Comparison of ENCODE assay signal across 1 cellular context in the genomic region with DNA sequence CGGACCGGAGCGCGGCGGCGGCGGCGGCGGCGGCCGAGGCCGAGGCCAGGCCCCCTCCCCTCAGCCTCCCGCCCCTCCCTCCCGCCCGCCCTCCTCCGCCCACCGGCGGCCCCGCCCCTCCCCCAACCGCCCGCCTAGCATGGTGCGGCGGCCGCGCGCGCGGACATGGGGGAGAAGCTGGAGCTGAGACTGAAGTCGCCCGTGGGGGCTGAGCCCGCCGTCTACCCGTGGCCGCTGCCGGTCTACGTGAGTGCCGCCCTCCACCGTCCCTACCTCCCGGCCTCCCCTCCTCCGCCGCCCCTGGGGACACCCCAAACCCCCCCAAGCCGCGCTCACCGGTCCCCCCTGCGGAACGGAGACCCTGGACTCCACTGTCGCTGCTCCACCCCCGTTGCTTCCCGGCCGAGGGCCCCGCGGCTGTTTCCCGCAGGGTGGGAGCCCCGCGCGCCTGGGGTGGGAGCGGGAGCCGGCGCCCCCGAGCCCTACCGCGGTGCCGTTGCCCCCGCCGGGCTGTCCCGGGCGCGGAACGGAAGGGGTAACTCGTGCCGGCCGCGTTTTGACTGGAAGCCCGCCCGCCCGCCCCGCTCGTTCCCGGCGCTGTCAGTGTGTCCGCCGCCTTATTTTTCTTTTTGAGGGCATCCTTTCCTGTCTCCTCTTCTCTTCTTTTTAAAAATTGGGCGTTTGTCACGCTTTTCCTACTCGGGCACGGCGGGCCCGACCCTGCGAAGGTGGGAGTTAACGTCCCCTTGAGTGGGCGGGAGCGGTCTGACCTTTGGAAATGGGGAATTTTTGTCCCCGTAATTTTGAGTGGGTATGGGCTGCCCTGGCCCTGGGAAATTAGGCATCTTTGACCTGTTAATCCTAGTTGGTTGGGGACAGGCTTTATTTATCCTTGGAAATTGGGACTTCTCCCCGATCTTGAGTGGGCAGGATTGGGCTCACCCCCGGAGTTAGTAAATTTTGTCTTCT.
TF ChIP-seq lines count a peak whose summit lies in the region.

No MANE protein-coding gene starts in this region.

TF ChIP-seq in HEK293, 187 proteins besides CTCF, POLR2A, EP300 and RAD21 (continues in another document):
- TF ChIP-seq, protein P1, sequence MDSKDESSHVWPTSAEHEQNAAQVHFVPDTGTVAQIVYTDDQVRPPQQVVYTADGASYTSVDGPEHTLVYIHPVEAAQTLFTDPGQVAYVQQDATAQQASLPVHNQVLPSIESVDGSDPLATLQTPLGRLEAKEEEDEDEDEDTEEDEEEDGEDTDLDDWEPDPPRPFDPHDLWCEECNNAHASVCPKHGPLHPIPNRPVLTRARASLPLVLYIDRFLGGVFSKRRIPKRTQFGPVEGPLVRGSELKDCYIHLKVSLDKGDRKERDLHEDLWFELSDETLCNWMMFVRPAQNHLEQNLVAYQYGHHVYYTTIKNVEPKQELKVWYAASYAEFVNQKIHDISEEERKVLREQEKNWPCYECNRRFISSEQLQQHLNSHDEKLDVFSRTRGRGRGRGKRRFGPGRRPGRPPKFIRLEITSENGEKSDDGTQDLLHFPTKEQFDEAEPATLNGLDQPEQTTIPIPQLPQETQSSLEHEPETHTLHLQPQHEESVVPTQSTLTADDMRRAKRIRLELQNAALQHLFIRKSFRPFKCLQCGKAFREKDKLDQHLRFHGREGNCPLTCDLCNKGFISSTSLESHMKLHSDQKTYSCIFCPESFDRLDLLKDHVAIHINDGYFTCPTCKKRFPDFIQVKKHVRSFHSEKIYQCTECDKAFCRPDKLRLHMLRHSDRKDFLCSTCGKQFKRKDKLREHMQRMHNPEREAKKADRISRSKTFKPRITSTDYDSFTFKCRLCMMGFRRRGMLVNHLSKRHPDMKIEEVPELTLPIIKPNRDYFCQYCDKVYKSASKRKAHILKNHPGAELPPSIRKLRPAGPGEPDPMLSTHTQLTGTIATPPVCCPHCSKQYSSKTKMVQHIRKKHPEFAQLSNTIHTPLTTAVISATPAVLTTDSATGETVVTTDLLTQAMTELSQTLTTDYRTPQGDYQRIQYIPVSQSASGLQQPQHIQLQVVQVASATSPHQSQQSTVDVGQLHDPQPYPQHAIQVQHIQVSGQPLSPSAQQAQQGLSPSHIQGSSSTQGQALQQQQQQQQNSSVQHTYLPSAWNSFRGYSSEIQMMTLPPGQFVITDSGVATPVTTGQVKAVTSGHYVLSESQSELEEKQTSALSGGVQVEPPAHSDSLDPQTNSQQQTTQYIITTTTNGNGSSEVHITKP (tag by site-specific recombination; IDR thresholded peaks at IDR 0.05) = peak; percentile 89
- TF ChIP-seq IKZF3 (tag by site-specific recombination; IDR thresholded peaks at IDR 0.05) (no peak), ZNF624 (tag by site-specific recombination; IDR thresholded peaks at IDR 0.05) (no peak), ZBTB20 (tag by site-specific recombination; IDR thresholded peaks at IDR 0.05) (peak; percentile 59; the same call in 1 of the 2 replicates), ZNF654 (tag by site-specific recombination; IDR thresholded peaks at IDR 0.05; ENCODE audit: low read depth) (no peak), ZNF335 (tag by site-specific recombination; conservative IDR thresholded peaks at IDR 0.05) (peak; percentile 63; the same call in 1 of the 2 replicates), ZNF19 (tag by site-specific recombination; IDR thresholded peaks at IDR 0.05; ENCODE audit: low read depth) (no peak), ZIC2 (tag by site-specific recombination; IDR thresholded peaks at IDR 0.05) (peak; percentile 80), ZNF223 (tag by site-specific recombination; IDR thresholded peaks at IDR 0.05) (no peak), KLF9 (tag by site-specific recombination; IDR thresholded peaks at IDR 0.05; ENCODE audit: low read depth) (peak; percentile 10; the same call in 1 of the 2 replicates), ZNF24 (tag by site-specific recombination; IDR thresholded peaks at IDR 0.05) (no peak), ZNF658 (tag by site-specific recombination; IDR thresholded peaks at IDR 0.05) (no peak), ZNF391 (tag by site-specific recombination; IDR thresholded peaks at IDR 0.05; ENCODE audit: borderline replicate concordance, low read depth) (0 out of 2 replicates have a peak, but pooled peaks have one; percentile 44), ZNF394 (tag by site-specific recombination; IDR thresholded peaks at IDR 0.05; ENCODE audit: borderline replicate concordance) (peak; percentile 89; the same call in 1 of the 2 replicates), KLF8 (tag by site-specific recombination; IDR thresholded peaks at IDR 0.05) (peak; percentile 74; the same call in 1 of the 2 replicates), KLF1 (tag by site-specific recombination; IDR thresholded peaks at IDR 0.05) (0 out of 2 replicates have a peak, but pooled peaks have one; percentile 34), EGR2 (tag by site-specific recombination; IDR thresholded peaks at IDR 0.05; ENCODE audit: low read depth) (peak; percentile 47; the same call in 1 of the 2 replicates), ZFHX2 (tag by site-specific recombination; conservative IDR thresholded peaks at IDR 0.05) (peak; percentile 71), KLF16 (tag by site-specific recombination; IDR thresholded peaks at IDR 0.05) (peak; percentile 26)
- TF ChIP-seq, protein P2, sequence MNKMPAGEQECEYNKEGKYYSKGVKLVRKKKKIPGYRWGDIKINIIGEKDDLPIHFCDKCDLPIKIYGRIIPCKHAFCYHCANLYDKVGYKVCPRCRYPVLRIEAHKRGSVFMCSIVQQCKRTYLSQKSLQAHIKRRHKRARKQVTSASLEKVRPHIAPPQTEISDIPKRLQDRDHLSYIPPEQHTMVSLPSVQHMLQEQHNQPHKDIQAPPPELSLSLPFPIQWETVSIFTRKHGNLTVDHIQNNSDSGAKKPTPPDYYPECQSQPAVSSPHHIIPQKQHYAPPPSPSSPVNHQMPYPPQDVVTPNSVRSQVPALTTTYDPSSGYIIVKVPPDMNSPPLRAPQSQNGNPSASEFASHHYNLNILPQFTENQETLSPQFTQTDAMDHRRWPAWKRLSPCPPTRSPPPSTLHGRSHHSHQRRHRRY (tag by site-specific recombination; IDR thresholded peaks at IDR 0.05) = no peak
- TF ChIP-seq, protein P3, sequence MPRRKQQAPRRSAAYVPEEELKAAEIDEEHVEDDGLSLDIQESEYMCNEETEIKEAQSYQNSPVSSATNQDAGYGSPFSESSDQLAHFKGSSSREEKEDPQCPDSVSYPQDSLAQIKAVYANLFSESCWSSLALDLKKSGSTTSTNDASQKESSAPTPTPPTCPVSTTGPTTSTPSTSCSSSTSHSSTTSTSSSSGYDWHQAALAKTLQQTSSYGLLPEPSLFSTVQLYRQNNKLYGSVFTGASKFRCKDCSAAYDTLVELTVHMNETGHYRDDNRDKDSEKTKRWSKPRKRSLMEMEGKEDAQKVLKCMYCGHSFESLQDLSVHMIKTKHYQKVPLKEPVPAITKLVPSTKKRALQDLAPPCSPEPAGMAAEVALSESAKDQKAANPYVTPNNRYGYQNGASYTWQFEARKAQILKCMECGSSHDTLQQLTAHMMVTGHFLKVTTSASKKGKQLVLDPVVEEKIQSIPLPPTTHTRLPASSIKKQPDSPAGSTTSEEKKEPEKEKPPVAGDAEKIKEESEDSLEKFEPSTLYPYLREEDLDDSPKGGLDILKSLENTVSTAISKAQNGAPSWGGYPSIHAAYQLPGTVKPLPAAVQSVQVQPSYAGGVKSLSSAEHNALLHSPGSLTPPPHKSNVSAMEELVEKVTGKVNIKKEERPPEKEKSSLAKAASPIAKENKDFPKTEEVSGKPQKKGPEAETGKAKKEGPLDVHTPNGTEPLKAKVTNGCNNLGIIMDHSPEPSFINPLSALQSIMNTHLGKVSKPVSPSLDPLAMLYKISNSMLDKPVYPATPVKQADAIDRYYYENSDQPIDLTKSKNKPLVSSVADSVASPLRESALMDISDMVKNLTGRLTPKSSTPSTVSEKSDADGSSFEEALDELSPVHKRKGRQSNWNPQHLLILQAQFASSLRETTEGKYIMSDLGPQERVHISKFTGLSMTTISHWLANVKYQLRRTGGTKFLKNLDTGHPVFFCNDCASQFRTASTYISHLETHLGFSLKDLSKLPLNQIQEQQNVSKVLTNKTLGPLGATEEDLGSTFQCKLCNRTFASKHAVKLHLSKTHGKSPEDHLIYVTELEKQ (tag by site-specific recombination; IDR thresholded peaks at IDR 0.05; ENCODE audit: borderline replicate concordance) = no peak
- TF ChIP-seq, protein P4, sequence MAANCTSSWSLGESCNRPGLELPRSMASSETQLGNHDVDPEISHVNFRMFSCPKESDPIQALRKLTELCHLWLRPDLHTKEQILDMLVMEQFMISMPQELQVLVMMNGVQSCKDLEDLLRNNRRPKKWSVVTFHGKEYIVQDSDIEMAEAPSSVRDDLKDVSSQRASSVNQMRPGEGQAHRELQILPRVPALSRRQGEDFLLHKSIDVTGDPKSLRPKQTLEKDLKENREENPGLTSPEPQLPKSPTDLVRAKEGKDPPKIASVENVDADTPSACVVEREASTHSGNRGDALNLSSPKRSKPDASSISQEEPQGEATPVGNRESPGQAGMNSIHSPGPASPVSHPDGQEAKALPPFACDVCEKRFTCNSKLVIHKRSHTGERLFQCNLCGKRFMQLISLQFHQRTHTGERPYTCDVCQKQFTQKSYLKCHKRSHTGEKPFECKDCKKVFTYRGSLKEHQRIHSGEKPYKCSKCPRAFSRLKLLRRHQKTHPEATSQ (tag by site-specific recombination; IDR thresholded peaks at IDR 0.05) = 0 out of 2 replicates have a peak, but pooled peaks have one; percentile 30
- TF ChIP-seq, protein P5, sequence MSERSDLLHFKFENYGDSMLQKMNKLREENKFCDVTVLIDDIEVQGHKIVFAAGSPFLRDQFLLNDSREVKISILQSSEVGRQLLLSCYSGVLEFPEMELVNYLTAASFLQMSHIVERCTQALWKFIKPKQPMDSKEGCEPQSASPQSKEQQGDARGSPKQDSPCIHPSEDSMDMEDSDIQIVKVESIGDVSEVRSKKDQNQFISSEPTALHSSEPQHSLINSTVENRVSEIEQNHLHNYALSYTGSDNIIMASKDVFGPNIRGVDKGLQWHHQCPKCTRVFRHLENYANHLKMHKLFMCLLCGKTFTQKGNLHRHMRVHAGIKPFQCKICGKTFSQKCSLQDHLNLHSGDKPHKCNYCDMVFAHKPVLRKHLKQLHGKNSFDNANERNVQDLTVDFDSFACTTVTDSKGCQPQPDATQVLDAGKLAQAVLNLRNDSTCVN (tag by site-specific recombination; optimal IDR thresholded peaks at IDR 0.05) = peak; percentile 71
- TF ChIP-seq, protein P6, sequence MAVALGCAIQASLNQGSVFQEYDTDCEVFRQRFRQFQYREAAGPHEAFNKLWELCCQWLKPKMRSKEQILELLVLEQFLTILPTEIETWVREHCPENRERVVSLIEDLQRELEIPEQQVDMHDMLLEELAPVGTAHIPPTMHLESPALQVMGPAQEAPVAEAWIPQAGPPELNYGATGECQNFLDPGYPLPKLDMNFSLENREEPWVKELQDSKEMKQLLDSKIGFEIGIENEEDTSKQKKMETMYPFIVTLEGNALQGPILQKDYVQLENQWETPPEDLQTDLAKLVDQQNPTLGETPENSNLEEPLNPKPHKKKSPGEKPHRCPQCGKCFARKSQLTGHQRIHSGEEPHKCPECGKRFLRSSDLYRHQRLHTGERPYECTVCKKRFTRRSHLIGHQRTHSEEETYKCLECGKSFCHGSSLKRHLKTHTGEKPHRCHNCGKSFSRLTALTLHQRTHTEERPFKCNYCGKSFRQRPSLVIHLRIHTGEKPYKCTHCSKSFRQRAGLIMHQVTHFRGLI (tag by site-specific recombination; IDR thresholded peaks at IDR 0.05) = 0 out of 2 replicates have a peak, but pooled peaks have one; percentile 16
- TF ChIP-seq, protein P7, sequence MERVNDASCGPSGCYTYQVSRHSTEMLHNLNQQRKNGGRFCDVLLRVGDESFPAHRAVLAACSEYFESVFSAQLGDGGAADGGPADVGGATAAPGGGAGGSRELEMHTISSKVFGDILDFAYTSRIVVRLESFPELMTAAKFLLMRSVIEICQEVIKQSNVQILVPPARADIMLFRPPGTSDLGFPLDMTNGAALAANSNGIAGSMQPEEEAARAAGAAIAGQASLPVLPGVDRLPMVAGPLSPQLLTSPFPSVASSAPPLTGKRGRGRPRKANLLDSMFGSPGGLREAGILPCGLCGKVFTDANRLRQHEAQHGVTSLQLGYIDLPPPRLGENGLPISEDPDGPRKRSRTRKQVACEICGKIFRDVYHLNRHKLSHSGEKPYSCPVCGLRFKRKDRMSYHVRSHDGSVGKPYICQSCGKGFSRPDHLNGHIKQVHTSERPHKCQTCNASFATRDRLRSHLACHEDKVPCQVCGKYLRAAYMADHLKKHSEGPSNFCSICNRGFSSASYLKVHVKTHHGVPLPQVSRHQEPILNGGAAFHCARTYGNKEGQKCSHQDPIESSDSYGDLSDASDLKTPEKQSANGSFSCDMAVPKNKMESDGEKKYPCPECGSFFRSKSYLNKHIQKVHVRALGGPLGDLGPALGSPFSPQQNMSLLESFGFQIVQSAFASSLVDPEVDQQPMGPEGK (tag by site-specific recombination; IDR thresholded peaks at IDR 0.05) = peak; percentile 91
- TF ChIP-seq, protein P8, sequence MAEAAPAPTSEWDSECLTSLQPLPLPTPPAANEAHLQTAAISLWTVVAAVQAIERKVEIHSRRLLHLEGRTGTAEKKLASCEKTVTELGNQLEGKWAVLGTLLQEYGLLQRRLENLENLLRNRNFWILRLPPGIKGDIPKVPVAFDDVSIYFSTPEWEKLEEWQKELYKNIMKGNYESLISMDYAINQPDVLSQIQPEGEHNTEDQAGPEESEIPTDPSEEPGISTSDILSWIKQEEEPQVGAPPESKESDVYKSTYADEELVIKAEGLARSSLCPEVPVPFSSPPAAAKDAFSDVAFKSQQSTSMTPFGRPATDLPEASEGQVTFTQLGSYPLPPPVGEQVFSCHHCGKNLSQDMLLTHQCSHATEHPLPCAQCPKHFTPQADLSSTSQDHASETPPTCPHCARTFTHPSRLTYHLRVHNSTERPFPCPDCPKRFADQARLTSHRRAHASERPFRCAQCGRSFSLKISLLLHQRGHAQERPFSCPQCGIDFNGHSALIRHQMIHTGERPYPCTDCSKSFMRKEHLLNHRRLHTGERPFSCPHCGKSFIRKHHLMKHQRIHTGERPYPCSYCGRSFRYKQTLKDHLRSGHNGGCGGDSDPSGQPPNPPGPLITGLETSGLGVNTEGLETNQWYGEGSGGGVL (tag by site-specific recombination; IDR thresholded peaks at IDR 0.05) = peak; percentile 93
- TF ChIP-seq, protein P9, sequence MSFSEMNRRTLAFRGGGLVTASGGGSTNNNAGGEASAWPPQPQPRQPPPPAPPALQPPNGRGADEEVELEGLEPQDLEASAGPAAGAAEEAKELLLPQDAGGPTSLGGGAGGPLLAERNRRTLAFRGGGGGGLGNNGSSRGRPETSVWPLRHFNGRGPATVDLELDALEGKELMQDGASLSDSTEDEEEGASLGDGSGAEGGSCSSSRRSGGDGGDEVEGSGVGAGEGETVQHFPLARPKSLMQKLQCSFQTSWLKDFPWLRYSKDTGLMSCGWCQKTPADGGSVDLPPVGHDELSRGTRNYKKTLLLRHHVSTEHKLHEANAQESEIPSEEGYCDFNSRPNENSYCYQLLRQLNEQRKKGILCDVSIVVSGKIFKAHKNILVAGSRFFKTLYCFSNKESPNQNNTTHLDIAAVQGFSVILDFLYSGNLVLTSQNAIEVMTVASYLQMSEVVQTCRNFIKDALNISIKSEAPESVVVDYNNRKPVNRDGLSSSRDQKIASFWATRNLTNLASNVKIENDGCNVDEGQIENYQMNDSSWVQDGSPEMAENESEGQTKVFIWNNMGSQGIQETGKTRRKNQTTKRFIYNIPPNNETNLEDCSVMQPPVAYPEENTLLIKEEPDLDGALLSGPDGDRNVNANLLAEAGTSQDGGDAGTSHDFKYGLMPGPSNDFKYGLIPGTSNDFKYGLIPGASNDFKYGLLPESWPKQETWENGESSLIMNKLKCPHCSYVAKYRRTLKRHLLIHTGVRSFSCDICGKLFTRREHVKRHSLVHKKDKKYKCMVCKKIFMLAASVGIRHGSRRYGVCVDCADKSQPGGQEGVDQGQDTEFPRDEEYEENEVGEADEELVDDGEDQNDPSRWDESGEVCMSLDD (tag by site-specific recombination; IDR thresholded peaks at IDR 0.05) = peak; percentile 86
